In the genomic region with DNA sequence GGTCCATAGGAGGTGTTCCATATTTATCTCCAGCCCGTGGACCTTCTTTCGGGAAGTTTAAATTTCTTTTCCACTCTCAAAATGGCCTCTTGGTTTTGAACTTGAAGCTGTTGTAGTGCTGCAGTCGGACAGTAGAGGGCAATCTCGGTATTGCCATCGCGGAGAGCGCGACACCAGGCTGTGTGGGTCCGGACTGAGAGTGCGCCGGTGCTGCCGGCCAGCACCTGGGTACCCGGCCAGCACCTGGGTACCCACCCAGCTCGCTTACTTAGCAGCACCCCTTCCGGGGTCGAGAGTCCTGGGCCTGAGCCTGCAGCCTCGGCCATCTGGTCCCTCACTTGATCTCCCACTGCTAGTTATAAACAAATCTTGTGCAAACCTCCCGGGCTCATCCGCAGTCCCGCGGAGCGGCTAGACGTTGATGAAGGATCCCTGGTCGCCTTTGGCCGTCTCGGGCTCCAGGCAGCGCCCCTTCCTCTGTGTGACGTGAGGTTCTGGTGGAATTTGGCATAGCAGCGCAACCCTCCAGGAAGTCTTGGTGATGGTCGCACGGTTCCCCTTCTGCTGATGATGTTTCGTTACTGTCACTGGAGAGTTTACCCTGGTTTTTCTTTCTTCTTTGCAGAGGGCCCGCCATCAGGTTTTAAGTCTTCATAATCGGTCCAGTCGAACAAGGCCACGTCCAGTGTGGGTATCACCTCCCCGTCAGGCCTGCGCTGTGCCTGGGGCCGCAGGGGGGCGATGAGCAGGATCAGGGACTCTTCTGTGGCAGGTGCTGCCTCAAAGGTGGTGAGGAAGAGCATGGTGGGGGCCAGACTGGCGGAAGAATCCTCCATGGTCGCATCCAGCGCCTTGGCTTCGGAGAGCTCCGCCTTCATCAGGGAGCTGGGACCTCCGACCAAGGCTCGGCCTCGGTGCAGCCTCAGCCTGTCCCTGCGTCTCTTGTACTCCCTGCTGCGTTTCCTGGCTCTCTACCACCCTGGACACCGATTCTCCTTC, we compare ENCODE assay signal across 10 cellular contexts. TPM values are rescaled to one million over a fixed set of nuclear protein-coding genes. Genes with fewer than 3 reads are reported as not detected.
DNase-seq lines count a peak whose midpoint lies in the region; FAIRE-seq and TF ChIP-seq lines count a peak whose summit lies in the region.
"Had no signal": no experiment of that assay in that cellular context is flagged by ENCODE, and none has a peak within 500 bp of the region (broad histone marks: within the 10 kb centered on the region; RNA-seq: fewer than 3 reads in every experiment).

No MANE protein-coding gene starts in this region.

- no peak for FAIRE-seq in keratinocyte (lab: Jason Lieb, UNC)

- H3K4me1 Mint-ChIP-seq in activated naive CD4-positive, alpha-beta T cell treated with anti-CD3 and anti-CD28 coated beads, Interleukin-2, amount 10 ng/mL, durations not matched to agents 7 days and 5 days: peaks cover 2% of the 10 kb centered on the region

- H3K27me3 Mint-ChIP-seq in activated naive CD4-positive, alpha-beta T cell treated with anti-CD3 and anti-CD28 coated beads, Interleukin-2, amount 10 ng/mL, durations not matched to agents 7 days and 5 days: no peaks in the 10 kb centered on the region

- no peak overlapping the region for H3K27ac Mint-ChIP-seq in activated naive CD4-positive, alpha-beta T cell treated with anti-CD3 and anti-CD28 coated beads, Interleukin-2, amount 10 ng/mL, durations not matched to agents 7 days and 5 days

- H3K9me3 ChIP-seq in keratinocyte (ENCODE audit: control insufficient read depth, low read depth, low read length): no peaks in the 10 kb centered on the region
- H3K9me3 ChIP-seq in stomach: peaks cover 0 to 5% (median 0%) of the 10 kb centered on the region in 4 donors

- H3K27ac ChIP-seq in keratinocyte (ENCODE audit: control insufficient read depth, insufficient read depth, low read length) (no peak overlapping the region), stomach (no peak overlapping the region)
- H3K27ac ChIP-seq: BLaER1 had no signal

- no peaks in the 10 kb centered on the region for H4K20me1 ChIP-seq in keratinocyte (ENCODE audit: control insufficient read depth, extremely low read depth, insufficient read depth, low read length)
- H4K20me1 ChIP-seq: BLaER1 had no signal

- no peak overlapping the region for H3K4me3 Mint-ChIP-seq in activated naive CD4-positive, alpha-beta T cell treated with anti-CD3 and anti-CD28 coated beads, Interleukin-2, amount 10 ng/mL, durations not matched to agents 7 days and 5 days

- no peaks in the 10 kb centered on the region for H3K9me1 ChIP-seq in keratinocyte (ENCODE audit: control insufficient read depth, extremely low read depth, insufficient read depth, low read length)

- CTCF ChIA-PET in activated naive CD4-positive, alpha-beta T cell treated with anti-CD3 and anti-CD28 coated beads, Interleukin-2, amount 10 ng/mL, durations not matched to agents 7 days and 5 days (lab: Charles Lee): no interaction called here

- no peaks in the 10 kb centered on the region for H3K36me3 Mint-ChIP-seq in activated naive CD4-positive, alpha-beta T cell treated with anti-CD3 and anti-CD28 coated beads, Interleukin-2, amount 10 ng/mL, durations not matched to agents 7 days and 5 days

- peak; percentile 45 for TF ChIP-seq CTCF in NB4 (IDR thresholded peaks at IDR 0.05; ENCODE audit: low read depth, low read length)
- TF ChIP-seq CTCF in keratinocyte (optimal IDR thresholded peaks at IDR 0.05 in 1 of 3, IDR thresholded peaks at IDR 0.05 in 1 of 3, conservative IDR thresholded peaks at IDR 0.05 in 1 of 3; ENCODE audit: extremely low read depth in 1 of 3, insufficient read depth in 2 of 3, low read length in 3 of 3): peak; percentile 29 to 45 (median 42)
- TF ChIP-seq CTCF in stomach (IDR thresholded peaks at IDR 0.05): peak in 4 of 7 experiments; percentile 15 to 32 (median 28)

- H3K4me3 ChIP-seq in NB4 (ENCODE audit: low read depth, low read length): no peak overlapping the region
- no peak overlapping the region for H3K4me3 ChIP-seq in keratinocyte (ENCODE audit: control insufficient read depth in 2 of 3, extremely low read depth in 1 of 3, insufficient read depth in 2 of 3, low read depth in 1 of 3, low read length in 3 of 3)
- H3K4me3 ChIP-seq in stomach: no peak overlapping the region
- H3K4me3 ChIP-seq: BLaER1 had no signal

- 51 to 60% (median 54%) methylated on average over 22 to 51 of the region's 51 CpGs for WGBS in stomach, 5 donors

- H3K9ac ChIP-seq in keratinocyte (ENCODE audit: control insufficient read depth, extremely low read depth, insufficient read depth, low read length): no peak overlapping the region
- H3K9ac ChIP-seq: BLaER1 had no signal

- intact Hi-C loops in stomach (cut with DNase I; ENCODE audit: low total_unique reads): no loop called here

- TF ChIP-seq EP300 in stomach (IDR thresholded peaks at IDR 0.05): no peak

- H3K27me3 ChIP-seq in keratinocyte (ENCODE audit: control insufficient read depth, extremely low read depth, insufficient read depth, low read length) (no peaks in the 10 kb centered on the region), stomach (no peaks in the 10 kb centered on the region)
- H3K27me3 ChIP-seq: BLaER1 had no signal

- H3K4me1 ChIP-seq in keratinocyte (ENCODE audit: control insufficient read depth, extremely low read depth, insufficient read depth, low read length) (no peaks in the 10 kb centered on the region), stomach (no peaks in the 10 kb centered on the region)
- H3K4me1 ChIP-seq: BLaER1 had no signal

- no peak overlapping the region for H2AFZ ChIP-seq in keratinocyte (ENCODE audit: control insufficient read depth, low read length)

- H3K36me3 ChIP-seq in keratinocyte (ENCODE audit: control insufficient read depth in 2 of 2, extremely low read depth in 1 of 2, insufficient read depth in 2 of 2, low read length in 2 of 2): no peaks in the 10 kb centered on the region
- no peaks in the 10 kb centered on the region for H3K36me3 ChIP-seq in stomach
- H3K36me3 ChIP-seq: BLaER1 had no signal

- dilution Hi-C loops in keratinocyte (cut with MboI; ENCODE audit: extremely low pct_ligation_motif_present, low sequenced_read_pairs): no loop called here

- H3K4me2 ChIP-seq in keratinocyte (ENCODE audit: control insufficient read depth, extremely low read depth, insufficient read depth, low read depth, low read length): no peak overlapping the region
- H3K4me2 ChIP-seq: BLaER1 had no signal

- TF ChIP-seq POLR2A in NB4 (IDR thresholded peaks at IDR 0.05; ENCODE audit: extremely low read depth, insufficient read length) (no peak), stomach (IDR thresholded peaks at IDR 0.05) (no peak)

- H3K9me3 Mint-ChIP-seq in activated naive CD4-positive, alpha-beta T cell treated with anti-CD3 and anti-CD28 coated beads, Interleukin-2, amount 10 ng/mL, durations not matched to agents 7 days and 5 days: no peaks in the 10 kb centered on the region

- DNase-seq in NCI-H2029 treated with DMSO at 0.1 percent for 48 hours (lab: John Stamatoyannopoulos, UW) (peak; percentile 7), NCI-H2029 (lab: John Stamatoyannopoulos, UW) (no peak), NB4 (ENCODE audit: low read depth) (peak; percentile 38), keratinocyte (ENCODE audit: low read depth, low spot score) (no peak), stomach (no peak), NCI-H2196 treated with DMSO at 0.1 percent for 48 hours (lab: John Stamatoyannopoulos, UW; ENCODE audit: unreplicated experiment) (no peak), DMS153 (lab: John Stamatoyannopoulos, UW) (no peak)
- DNase-seq in activated naive CD4-positive, alpha-beta T cell treated with anti-CD3 and anti-CD28 coated beads, Interleukin-2, amount 10 ng/mL, durations not matched to agents 7 days and 5 days: peak; percentile 26

- no peaks in the 10 kb centered on the region for H3K79me2 ChIP-seq in keratinocyte (ENCODE audit: control insufficient read depth, insufficient read depth, low read length)

RNA-seq across cellular contexts. Expression of a gene that starts 17.8 kb away (rescaled TPM):
- polyA plus RNA-seq in keratinocyte (not detected in 3 replicates), stomach (not detected)
- not detected for polyA plus RNA-seq in keratinocyte (2011; ENCODE audit: low read depth)
- not detected in 2 replicates for polyA plus RNA-seq in keratinocyte (2011; cell fraction: cytosol; rRNA removed)
- polyA plus RNA-seq in keratinocyte (2011; cell fraction: nucleus; rRNA removed): not detected in 2 replicates
- polyA plus RNA-seq in keratinocyte (2012; ENCODE audit: low replicate concordance): not detected in 2 replicates
- polyA minus RNA-seq in keratinocyte: not detected in 3 replicates
- polyA minus RNA-seq in keratinocyte (2011; cell fraction: cytosol; rRNA and poly(A)+ RNA removed): not detected
- not detected in 2 replicates for polyA minus RNA-seq in keratinocyte (2011; cell fraction: nucleus; rRNA and poly(A)+ RNA removed)
- not detected for total RNA-seq in stomach
- total RNA-seq: T-helper 2 cell treated with Interferon-gamma antibody and Interleukin-4, amounts not matched to agents 100 ng/mL and 5 ng/mL, for 36 hours had no signal

RNA-seq across cellular contexts. Expression of a gene that starts 51.5 kb away (rescaled TPM):
- polyA plus RNA-seq in keratinocyte: 2.9 to 4.9 TPM (median 4.0 TPM) in 3 replicates
- 0.62 TPM for polyA plus RNA-seq in keratinocyte (2011; ENCODE audit: low read depth)
- polyA plus RNA-seq in keratinocyte (2011; cell fraction: cytosol; rRNA removed): 1.9 and 2.9 TPM in 2 replicates
- polyA plus RNA-seq in keratinocyte (2011; cell fraction: nucleus; rRNA removed): 5.5 and 7.4 TPM in 2 replicates
- polyA plus RNA-seq in keratinocyte (2012; ENCODE audit: low replicate concordance): 1.1 and 3.5 TPM in 2 replicates
- 3.6 to 7.5 TPM (median 6.1 TPM) in 3 replicates for polyA minus RNA-seq in keratinocyte
- polyA minus RNA-seq in keratinocyte (2011; cell fraction: cytosol; rRNA and poly(A)+ RNA removed): 2.9 TPM
- 6.9 and 9.7 TPM in 2 replicates for polyA minus RNA-seq in keratinocyte (2011; cell fraction: nucleus; rRNA and poly(A)+ RNA removed)
- total RNA-seq in stomach: 10 to 100 TPM in 1 of 5 donors, 1 to 10 TPM in 2, not detected in 2; 1.8 to 10.8 (median 2.0) TPM
- 1 to 10 TPM in 1 of 3 donors, under 1 TPM in 1, not detected in 1; 0.12 to 1.3 TPM for polyA plus RNA-seq in stomach

Comparison
In these comparisons a context has a peak if more than half of its experiments do, and no peak if none do; other contexts are left out.
1. DNase-seq: peak in NCI-H2029 treated with DMSO at 0.1 percent for 48 hours (single experiment), NB4 (single experiment) and activated naive CD4-positive, alpha-beta T cell treated with anti-CD3 and anti-CD28 coated beads, Interleukin-2, amount 10 ng/mL, durations not matched to agents 7 days and 5 days (single experiment); none in NCI-H2029 (single experiment), keratinocyte (single experiment), stomach (single experiment), NCI-H2196 treated with DMSO at 0.1 percent for 48 hours (single experiment) and DMS153 (single experiment).
2. Peak in every context shown above with its lines, with median percentiles within 50 percentile points of each other: CTCF ChIP-seq.